ENCODE assay signal across 8 cellular contexts in the genomic region with DNA sequence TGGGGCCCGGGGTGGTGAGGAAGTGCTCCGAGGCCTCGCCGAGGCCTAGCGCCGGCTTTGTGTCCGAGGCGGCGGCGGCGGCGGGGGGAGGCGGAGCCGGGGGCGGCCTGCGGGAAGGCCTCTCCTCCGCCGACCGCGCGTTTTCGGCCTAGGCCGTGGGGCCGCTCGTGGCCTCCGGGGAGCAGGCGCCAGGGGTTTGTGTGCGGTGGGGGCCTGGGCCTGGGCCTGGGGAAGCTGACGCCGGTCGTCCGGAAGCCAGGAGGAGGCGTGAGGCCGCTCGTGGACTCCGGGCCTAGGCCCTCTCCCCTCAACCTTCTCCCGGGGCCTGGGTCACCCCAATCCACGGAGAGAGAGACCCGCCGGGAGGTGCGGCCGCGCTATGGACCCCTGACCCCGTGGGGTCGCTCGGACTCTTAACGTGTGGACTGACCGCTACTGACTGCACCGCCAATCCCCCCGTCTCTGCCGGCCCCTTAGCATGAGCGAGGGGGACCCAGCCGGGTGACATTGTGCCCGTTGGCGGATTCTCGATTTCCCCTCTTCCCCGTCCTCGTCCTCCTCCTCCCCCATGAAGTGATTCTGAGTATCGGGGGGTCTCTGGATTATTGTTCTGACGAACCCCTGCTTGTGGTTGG. TPM values are rescaled to one million over a fixed set of nuclear protein-coding genes. Genes with fewer than 3 reads are reported as not detected.
A peak's percentile ranks its signal among the peaks of the same experiment; 100 is the strongest.
DNase-seq lines count a peak whose midpoint lies in the region; ATAC-seq lines count a peak whose summit lies in the region.

No MANE protein-coding gene starts in this region.

- no peaks in the 10 kb centered on the region for H3K9me3 Mint-ChIP-seq in T-cell

- peak overlapping the region; percentile 88 to 99 (median 91) for H3K4me3 Mint-ChIP-seq in T-cell

- H3K27me3 ChIP-seq in layer of hippocampus (ENCODE audit: control insufficient read depth, insufficient read depth, low read length) = no peaks in the 10 kb centered on the region

- CTCF ChIA-PET in T-cell (lab: Charles Lee) = interaction anchor here in 1 of 2 donors (3.1 kb wide), 1 partner anchor 24 kb away, joined by 11 read pairs; no protein-coding TSS in a partner anchor

- in situ Hi-C loops in T47D (cut with HindIII; ENCODE audit: low pct_unique_long_range_greater_than_20kb, low sequenced_read_pairs) = no loop called here

- no peaks in the 10 kb centered on the region for H3K27me3 Mint-ChIP-seq in T-cell

- DNase-seq in NCI-H748 (lab: John Stamatoyannopoulos, UW; ENCODE audit: unreplicated experiment) = peak; percentile 65
- DNase-seq in NCI-H748 treated with DMSO at 0.1 percent for 48 hours (lab: John Stamatoyannopoulos, UW) = no peak
- peak in 8 of 34 experiments; percentile 10 to 53 (median 36) for DNase-seq in T-cell
- DNase-seq in T47D (ENCODE audit: low read depth in 1 of 2, low spot score in 1 of 2) = peak; percentile 15 to 48
- DNase-seq in stimulated activated CD4-positive, alpha-beta T cell treated with anti-CD3 and anti-CD28 coated beads, Interleukin-2, amount 100 ng/mL, for 4 hours (ENCODE audit: low read depth) = peak; percentile 20
- no peak for DNase-seq in cortex of kidney (lab: John Stamatoyannopoulos, UW)

- peak overlapping the region; percentile 98 for H3K27ac ChIP-seq in layer of hippocampus (ENCODE audit: low read depth, low read length)

- peaks cover 17% of the 10 kb centered on the region for H3K36me3 Mint-ChIP-seq in T-cell

- POLR2A ChIA-PET in T-cell (lab: Charles Lee) = interaction anchor here in 1 of 2 donors (0.6 kb wide), 1 partner anchor 12 kb away, joined by 5 read pairs; no protein-coding TSS in a partner anchor

- H3K4me1 Mint-ChIP-seq in T-cell = peaks cover 39 to 45% (median 43%) of the 10 kb centered on the region in 3 donors

- peak; percentile 31 for ATAC-seq in HG03095 (IDR thresholded peaks at IDR 0.05; ENCODE audit: unreplicated experiment)
- peak in 3 of 4 experiments; percentile 33 to 38 (median 37) for ATAC-seq in T-cell (replicated peaks in 1 of 4)

- peak overlapping the region; percentile 81 to 83 for H3K27ac Mint-ChIP-seq in T-cell

RNA-seq across cellular contexts. Expression of gene RBBP6, which starts 0.6 kb away (rescaled TPM):
- total RNA-seq in T-cell = 100 to 1,000 TPM in 2 of 5 donors, 10 to 100 TPM in 3; 80.5 to 130 (median 91.9) TPM

Comparison
In these comparisons a context has a peak if more than half of its experiments do, and no peak if none do; other contexts are left out.
1. DNase-seq: peak in NCI-H748 (single experiment), T47D (2 of 2) and stimulated activated CD4-positive, alpha-beta T cell treated with anti-CD3 and anti-CD28 coated beads, Interleukin-2, amount 100 ng/mL, for 4 hours (single experiment); none in NCI-H748 treated with DMSO at 0.1 percent for 48 hours (single experiment) and cortex of kidney (single experiment).